16 cellular contexts compared by ENCODE assay signal in genomic region chr14:19480491-19480890, GRCh38. TPM values are rescaled to one million over a fixed set of nuclear protein-coding genes. Genes with fewer than 3 reads are reported as not detected.
"Had no signal": no experiment of that assay in that cellular context is flagged by ENCODE, and none has a peak within 500 bp of the region (broad histone marks: within the 10 kb centered on the region; RNA-seq: fewer than 3 reads in every experiment).

No MANE protein-coding gene starts in this region.

RNA-seq across cellular contexts. Expression of gene POTEG, which starts 46.4 kb away (rescaled TPM):
- total RNA-seq: chondrocyte, colonic mucosa, dermis microvascular lymphatic vessel endothelial cell, endodermal cell, esophagus mucosa, esophagus squamous epithelium, gastrocnemius medialis, heart left ventricle, kidney epithelial cell, left cardiac atrium, left lung, left ventricle myocardium superior, lung, mammary epithelial cell, mononuclear cell had no signal
- polyA plus RNA-seq: heart left ventricle, keratinocyte, lung, mammary epithelial cell had no signal
